10 cellular contexts compared by ENCODE assay signal in the genomic region with DNA sequence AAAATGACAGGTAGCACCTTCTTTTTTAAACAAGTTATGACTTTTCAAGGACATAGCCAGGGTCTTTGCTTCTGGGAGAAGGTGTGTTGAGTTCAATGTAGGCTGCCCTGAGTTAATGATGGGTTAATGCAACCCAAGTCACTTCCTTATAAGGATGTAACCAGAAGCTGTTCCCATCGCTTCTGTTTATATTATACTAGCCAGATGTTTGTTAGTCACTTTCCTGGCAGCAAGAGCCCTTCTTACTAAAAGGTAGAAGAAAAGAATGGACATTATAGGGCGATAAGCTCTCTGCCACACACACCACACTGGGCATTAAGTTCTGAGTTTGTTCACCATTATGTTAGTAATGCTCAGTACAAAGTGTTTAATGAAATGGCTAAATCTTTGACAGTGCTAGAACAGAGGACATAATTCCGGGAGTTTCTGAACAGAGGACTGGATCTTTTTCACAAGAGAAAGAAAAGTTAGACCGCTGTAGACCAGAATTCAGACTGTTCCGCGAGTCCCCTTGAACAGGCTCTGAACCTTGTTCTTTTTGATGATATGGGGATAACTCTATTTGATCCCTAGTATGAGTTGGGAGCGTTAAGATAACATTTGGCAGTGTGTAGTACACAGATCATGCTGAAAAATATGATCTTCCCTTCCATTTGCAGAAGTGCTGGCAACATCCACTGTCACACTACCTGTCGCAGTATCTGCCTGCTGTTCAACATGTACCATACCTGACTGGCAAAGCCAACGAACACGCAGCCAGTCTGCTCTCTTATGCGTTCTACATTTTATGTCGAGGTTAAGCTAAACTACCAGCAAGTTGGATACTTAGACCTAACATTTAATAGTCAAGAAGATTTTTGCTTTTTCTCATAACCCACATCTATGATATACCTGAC. TPM values are rescaled to one million over a fixed set of nuclear protein-coding genes. Genes with fewer than 3 reads are reported as not detected.
DNase-seq lines count a peak whose midpoint lies in the region; ATAC-seq and TF ChIP-seq lines count a peak whose summit lies in the region.
"Had no signal": no experiment of that assay in that cellular context is flagged by ENCODE, and none has a peak within 500 bp of the region (broad histone marks: within the 10 kb centered on the region; RNA-seq: fewer than 3 reads in every experiment).

No MANE protein-coding gene starts in this region.

- TF ChIP-seq CTCF in nephron (IDR thresholded peaks at IDR 0.05; ENCODE audit: unreplicated experiment in 3 of 3), result no peak
- no peak for TF ChIP-seq CTCF in endodermal cell (conservative IDR thresholded peaks at IDR 0.05)

- no peaks in the 10 kb centered on the region for H3K9me3 Mint-ChIP-seq in nephron
- H3K9me3 Mint-ChIP-seq in endodermal cell, result no peaks in the 10 kb centered on the region
- H3K9me3 Mint-ChIP-seq: IgD-negative memory B cell, neural crest cell had no signal

- H3K4me1 ChIP-seq in endodermal cell (ENCODE audit: control insufficient read depth, insufficient read depth, low read length), result peaks cover 4% of the 10 kb centered on the region

- ATAC-seq in GM18861 (IDR thresholded peaks at IDR 0.05; ENCODE audit: unreplicated experiment), result no peak

- no peak overlapping the region for H3K9ac ChIP-seq in endodermal cell (ENCODE audit: extremely low read depth, low read length, poor library complexity, severe bottlenecking)

- H3K36me3 ChIP-seq in endodermal cell (ENCODE audit: control insufficient read depth, insufficient read depth, low read length), result peaks cover 17% of the 10 kb centered on the region

- no peak overlapping the region for H3K27ac ChIP-seq in endodermal cell (ENCODE audit: low read depth, low read length)

- no peaks in the 10 kb centered on the region for H3K27me3 ChIP-seq in endodermal cell (ENCODE audit: control insufficient read depth, insufficient read depth, low read length, poor library complexity, severe bottlenecking)

- H3K27me3 Mint-ChIP-seq in nephron (ENCODE audit: low read depth) (peaks cover 4% of the 10 kb centered on the region), endodermal cell (ENCODE audit: insufficient read depth) (no peaks in the 10 kb centered on the region)

- H3K36me3 Mint-ChIP-seq in nephron (ENCODE audit: low read depth), result peaks cover 15% of the 10 kb centered on the region
- H3K36me3 Mint-ChIP-seq in endodermal cell (ENCODE audit: low read depth), result peaks cover 17% of the 10 kb centered on the region

- no peak overlapping the region for H3K4me3 Mint-ChIP-seq in nephron
- no peak overlapping the region for H3K4me3 Mint-ChIP-seq in endodermal cell
- H3K4me3 Mint-ChIP-seq: IgD-negative memory B cell, neural crest cell had no signal

- DNase-seq in DMS 273 treated with DMSO at 0.1 percent for 48 hours (lab: John Stamatoyannopoulos, UW), result peak; percentile 92
- peak; percentile 47 for DNase-seq in NCI-H2029 treated with DMSO at 0.1 percent for 48 hours (lab: John Stamatoyannopoulos, UW)
- peak; percentile 84 for DNase-seq in dermis blood vessel endothelial cell
- DNase-seq in endodermal cell, result no peak
- DNase-seq in NOMO-1 (lab: John Stamatoyannopoulos, UW; ENCODE audit: unreplicated experiment in 2 of 2), result no peak
- DNase-seq in activated CD4-positive, alpha-beta T cell treated with anti-CD3 and anti-CD28 coated beads, Interleukin-2, amount 50 U/mL, for 48 hours, result no peak

- H3K4me1 Mint-ChIP-seq in nephron (peaks cover 15% of the 10 kb centered on the region), endodermal cell (peaks cover 15% of the 10 kb centered on the region)
- H3K4me1 Mint-ChIP-seq: IgD-negative memory B cell, neural crest cell had no signal

- H3K4me3 ChIP-seq in endodermal cell (ENCODE audit: low read length), result no peak overlapping the region

- H3K9me3 ChIP-seq in endodermal cell (ENCODE audit: control insufficient read depth, low read length), result no peaks in the 10 kb centered on the region

- WGBS in endodermal cell (ENCODE audit: insufficient coverage in 1 of 2, insufficient read length in 1 of 2), 2 experiments, result 92% methylated on average over 12 of the region's 12 CpGs

- H3K27ac Mint-ChIP-seq in nephron (peak overlapping the region; percentile 31 to 70 (median 58)), endodermal cell (no peak overlapping the region)
- H3K27ac Mint-ChIP-seq: IgD-negative memory B cell had no signal

RNA-seq across cellular contexts. Expression of a gene that starts 41.0 kb away (rescaled TPM):
- total RNA-seq in dermis blood vessel endothelial cell (115 and 126 TPM in 2 replicates), endodermal cell (10 to 100 TPM; 25.0 to 28.9 TPM)
- 47.9 TPM for polyA plus RNA-seq in endodermal cell (2013, experiment 1 of 2)
- polyA plus RNA-seq in endodermal cell (2013, experiment 2 of 2), result 44.7 TPM

Comparison
In these comparisons a context has a peak if more than half of its experiments do, and no peak if none do; other contexts are left out.
1. DNase-seq: peak in DMS 273 treated with DMSO at 0.1 percent for 48 hours (single experiment), NCI-H2029 treated with DMSO at 0.1 percent for 48 hours (single experiment) and dermis blood vessel endothelial cell (single experiment); none in endodermal cell (single experiment), NOMO-1 (0 of 2) and activated CD4-positive, alpha-beta T cell treated with anti-CD3 and anti-CD28 coated beads, Interleukin-2, amount 50 U/mL, for 48 hours (0 of 2).